ENCODE assay signal across 10 cellular contexts in genomic region chr17:71764507-71764906, GRCh38.
A peak's percentile ranks its signal among the peaks of the same experiment; 100 is the strongest.
DNase-seq lines count a peak whose midpoint lies in the region; ATAC-seq, FAIRE-seq and TF ChIP-seq lines count a peak whose summit lies in the region.
"Had no signal": no experiment of that assay in that cellular context is flagged by ENCODE, and none has a peak within 500 bp of the region (broad histone marks: within the 10 kb centered on the region; RNA-seq: fewer than 3 reads in every experiment).

No MANE protein-coding gene starts in this region.

- H4K8ac ChIP-seq in H1 (ENCODE audit: extremely low read depth, insufficient read depth, low read length): no peak overlapping the region

- TF ChIP-seq POLR2A in heart left ventricle (IDR thresholded peaks at IDR 0.05): no peak
- no peak for TF ChIP-seq POLR2A in H1 (IDR thresholded peaks at IDR 0.05; ENCODE audit: control extremely low read depth in 1 of 2, low read depth in 2 of 2, low read length in 2 of 2)

- no peaks in the 10 kb centered on the region for H3K79me2 ChIP-seq in H1 (ENCODE audit: control insufficient read depth in 1 of 2, insufficient read depth in 2 of 2, low read length in 2 of 2)

- no peaks in the 10 kb centered on the region for H3K9me3 ChIP-seq in heart left ventricle
- H3K9me3 ChIP-seq in H1 (ENCODE audit: insufficient read depth in 2 of 2, low read depth in 1 of 2, low read length in 1 of 2): no peaks in the 10 kb centered on the region

- H3K4me3 ChIP-seq in heart left ventricle (no peak overlapping the region), H1 (ENCODE audit: extremely low read depth in 1 of 4, insufficient read depth in 2 of 4, low read depth in 3 of 4, low read length in 4 of 4) (no peak overlapping the region)

- no peak overlapping the region for H2BK20ac ChIP-seq in H1 (ENCODE audit: low read length)

- H2AFZ ChIP-seq in H1 (ENCODE audit: low read length): no peak overlapping the region

- no peak overlapping the region for H3K23ac ChIP-seq in H1 (ENCODE audit: insufficient read length)

- no peak overlapping the region for H2BK12ac ChIP-seq in H1 (ENCODE audit: low read depth, low read length)

- CTCF ChIA-PET in H1 (lab: Charles Lee; ENCODE audit: partially characterized antibody): interaction anchor here (0.6 to 1.6 kb wide), 8 partner anchors 9 to 681 kb away, joined by 3 to 6 read pairs (median 3); no protein-coding TSS in a partner anchor

- H3K4me1 ChIP-seq in heart left ventricle (no peaks in the 10 kb centered on the region), H1 (replicated peaks in 1 of 4; ENCODE audit: control insufficient read depth in 3 of 4, insufficient read depth in 4 of 4, low read length in 3 of 4) (no peaks in the 10 kb centered on the region)

- no peak overlapping the region for H2AK5ac ChIP-seq in H1 (ENCODE audit: low read depth, low read length)

- H4K91ac ChIP-seq in H1 (replicated peaks; ENCODE audit: insufficient read length, low read length): no peak overlapping the region

- no peak overlapping the region for H3K9ac ChIP-seq in H1 (replicated peaks in 1 of 4; ENCODE audit: extremely low read depth in 1 of 4, low read depth in 3 of 4, low read length in 3 of 4)

- H2BK5ac ChIP-seq in H1 (ENCODE audit: low read depth, low read length): no peak overlapping the region

- DNase-seq in heart left ventricle: peak in 2 of 5 donors; percentile 32 to 37
- no peak for DNase-seq in Right ventricle myocardium inferior (ENCODE audit: missing footprints)
- DNase-seq in LoVo (ENCODE audit: low spot score): peak; percentile 7
- peak; percentile 15 to 63 for DNase-seq in H1 (ENCODE audit: low read depth in 1 of 2, low spot score in 2 of 2)
- peak; percentile 41 for DNase-seq in urothelium cell line (ENCODE audit: low spot score)
- no peak for DNase-seq in NCI-H187 treated with DMSO at 0.1 percent for 48 hours (lab: John Stamatoyannopoulos, UW)
- no peak for DNase-seq in amniotic stem cell (lab: John Stamatoyannopoulos, UW)
- DNase-seq in GM19240 (ENCODE audit: insufficient read length, low spot score): no peak
- DNase-seq: activated CD4-positive, alpha-beta T cell treated with anti-CD3 and anti-CD28 coated beads, Interleukin-2, amount 50 U/mL, for 4 hours had no signal

- H3K27ac ChIP-seq in heart left ventricle: no peak overlapping the region
- no peak overlapping the region for H3K27ac ChIP-seq in H1 (ENCODE audit: low read depth, low read length)

- H4K5ac ChIP-seq in H1 (ENCODE audit: insufficient read length, low read depth, low read length): no peak overlapping the region

- no peak overlapping the region for H2BK15ac ChIP-seq in H1 (ENCODE audit: low read length)

- TF ChIP-seq EP300 in H1 (IDR thresholded peaks at IDR 0.05; ENCODE audit: borderline replicate concordance in 1 of 2, low read depth in 2 of 2, low read length in 2 of 2): no peak

- H3K4ac ChIP-seq in H1 (replicated peaks; ENCODE audit: insufficient read length, low read depth, low read length): no peak overlapping the region

- peak in 6 of 12 donors; percentile 7 to 41 (median 32) for TF ChIP-seq CTCF in heart left ventricle (IDR thresholded peaks at IDR 0.05)
- peak; percentile 72 to 94 (median 86) for TF ChIP-seq CTCF in H1 (IDR thresholded peaks at IDR 0.05; ENCODE audit: control extremely low read depth in 1 of 3, insufficient read depth in 1 of 3, low read depth in 1 of 3, low read length in 3 of 3)

- intact Hi-C loops in heart left ventricle (cut with DNase I): loop anchor here in 1 of 10 donors (10.0 kb wide), 1 partner anchor 350 kb away; no protein-coding TSS in a partner anchor
- intact Hi-C loops in Right ventricle myocardium inferior (cut with DNase I): no loop called here

- FAIRE-seq in H1 (lab: Jason Lieb, UNC): peak; percentile 63
- peak; percentile 71 for FAIRE-seq in urothelium cell line (lab: Jason Lieb, UNC)
- FAIRE-seq: G401.6 had no signal

- peak in 3 of 4 donors; percentile 41 to 81 (median 72) for ATAC-seq in heart left ventricle
- ATAC-seq in Right ventricle myocardium inferior: no peak

- H3K4me2 ChIP-seq in H1 (ENCODE audit: insufficient read depth in 1 of 2, low read depth in 2 of 2, low read length in 2 of 2): no peak overlapping the region

- no peak overlapping the region for H3K18ac ChIP-seq in H1 (ENCODE audit: extremely low read depth, low read length)

- no peaks in the 10 kb centered on the region for H3K79me1 ChIP-seq in H1 (ENCODE audit: low read depth, low read length)

- WGBS in heart left ventricle, 4 donors: 38 to 49% (median 45%) methylated on average over 3 of the region's 3 CpGs
- WGBS in H1 (ENCODE audit: extremely low coverage in 1 of 2, insufficient coverage in 1 of 2, insufficient read length in 1 of 2, insufficient replicate concordance in 2 of 2, low coverage in 1 of 2, low lambda C conversion rate in 2 of 2, missing lambda C conversion rate in 1 of 2), 2 experiments: 62% methylated on average over 3 of the region's 3 CpGs; no CpG with 5 or more reads in 1 of the 2 experiments

- POLR2A ChIA-PET in H1 (lab: Charles Lee; ENCODE audit: partially characterized antibody): interaction anchor here (0.6 kb wide), 1 partner anchor 8 kb away, joined by 4 read pairs; no protein-coding TSS in a partner anchor

- H3K56ac ChIP-seq in H1 (replicated peaks; ENCODE audit: insufficient read length, low read depth, low read length): no peak overlapping the region

- H3K36me3 ChIP-seq in heart left ventricle (no peaks in the 10 kb centered on the region), H1 (ENCODE audit: control insufficient read depth in 2 of 4, insufficient read depth in 4 of 4, low read length in 3 of 4) (no peaks in the 10 kb centered on the region)

- no peaks in the 10 kb centered on the region for H3K27me3 ChIP-seq in heart left ventricle
- H3K27me3 ChIP-seq in H1 (replicated peaks in 1 of 4; ENCODE audit: control insufficient read depth in 3 of 4, extremely low read depth in 1 of 4, insufficient read depth in 3 of 4, low read length in 3 of 4): no peaks in the 10 kb centered on the region

- H3K14ac ChIP-seq in H1 (ENCODE audit: insufficient read length): no peak overlapping the region

- no peaks in the 10 kb centered on the region; the same call in 1 of the 2 replicates for H3K23me2 ChIP-seq in H1 (ENCODE audit: low read depth, low read length)

- peak; percentile 76 to 83 for TF ChIP-seq RAD21 in H1 (IDR thresholded peaks at IDR 0.05 in 1 of 2, conservative IDR thresholded peaks at IDR 0.05 in 1 of 2; ENCODE audit: low read depth in 2 of 2, low read length in 2 of 2)

- no peaks in the 10 kb centered on the region for H4K20me1 ChIP-seq in H1 (replicated peaks in 1 of 2; ENCODE audit: control insufficient read depth in 1 of 2, insufficient read depth in 2 of 2, low read length in 2 of 2)

- no peak overlapping the region for H2BK120ac ChIP-seq in H1 (replicated peaks; ENCODE audit: low read depth, low read length)

TF ChIP-seq in H1, 55 proteins besides CTCF, POLR2A, EP300 and RAD21:
- TF ChIP-seq EZH2 (IDR thresholded peaks at IDR 0.05; ENCODE audit: low read depth, low read length, severe bottlenecking) (no peak), ATF3 (IDR thresholded peaks at IDR 0.05; ENCODE audit: insufficient read depth, low read depth, low read length) (no peak), TAF7 (optimal IDR thresholded peaks at IDR 0.05; ENCODE audit: borderline replicate concordance, low read depth, low read length) (no peak), SIN3A (conservative IDR thresholded peaks at IDR 0.05 in 1 of 2, IDR thresholded peaks at IDR 0.05 in 1 of 2; ENCODE audit: low read depth in 1 of 2, low read length in 2 of 2) (no peak), CREB1 (IDR thresholded peaks at IDR 0.05) (0 out of 2 replicates have a peak, but pooled peaks have one; percentile 58)

Comparison
In these comparisons a context has a peak if more than half of its experiments do, and no peak if none do; other contexts are left out.
1. DNase-seq: peak in LoVo (single experiment), H1 (2 of 2) and urothelium cell line (single experiment); none in Right ventricle myocardium inferior (single experiment), NCI-H187 treated with DMSO at 0.1 percent for 48 hours (single experiment), amniotic stem cell (single experiment) and GM19240 (single experiment).